ENCODE assay signal across 17 cellular contexts in genomic region chr1:188769936-188770335, GRCh38.
A peak's percentile ranks its signal among the peaks of the same experiment; 100 is the strongest.
DNase-seq lines count a peak whose midpoint lies in the region; FAIRE-seq and TF ChIP-seq lines count a peak whose summit lies in the region.
"Had no signal": no experiment of that assay in that cellular context is flagged by ENCODE, and none has a peak within 500 bp of the region (broad histone marks: within the 10 kb centered on the region; RNA-seq: fewer than 3 reads in every experiment).

No MANE protein-coding gene starts in this region.

- no peak overlapping the region for H3K27ac Mint-ChIP-seq in type B pancreatic cell
- H3K27ac Mint-ChIP-seq in activated CD4-positive, alpha-beta T cell treated with anti-CD3 and anti-CD28 coated beads, Interleukin-2, amount 10 ng/mL, durations not matched to agents 24 days and 14 days = no peak overlapping the region
- H3K27ac Mint-ChIP-seq: CD14-positive monocyte; CD4-positive, alpha-beta memory T cell had no signal

- H3K4me3 Mint-ChIP-seq in type B pancreatic cell = peak overlapping the region; percentile 29
- no peak overlapping the region for H3K4me3 Mint-ChIP-seq in activated CD4-positive, alpha-beta T cell treated with anti-CD3 and anti-CD28 coated beads, Interleukin-2, amount 10 ng/mL, durations not matched to agents 24 days and 14 days
- H3K4me3 Mint-ChIP-seq: CD14-positive monocyte had no signal

- peaks cover 5% of the 10 kb centered on the region for H3K36me3 Mint-ChIP-seq in type B pancreatic cell
- H3K36me3 Mint-ChIP-seq in activated CD4-positive, alpha-beta T cell treated with anti-CD3 and anti-CD28 coated beads, Interleukin-2, amount 10 ng/mL, durations not matched to agents 24 days and 14 days (ENCODE audit: low read depth) = no peaks in the 10 kb centered on the region
- H3K36me3 Mint-ChIP-seq: CD14-positive monocyte; CD4-positive, alpha-beta memory T cell had no signal

- FAIRE-seq in bronchial epithelial cell (lab: Jason Lieb, UNC) (no peak), kidney (lab: Jason Lieb, UNC) (no peak)
- FAIRE-seq: G401.6, GM12891, GM19239 had no signal

- H3K4me3 ChIP-seq in LNCaP clone FGC (ENCODE audit: low read depth, low read length) (no peak overlapping the region), bronchial epithelial cell (ENCODE audit: low read depth, low read length) (no peak overlapping the region), kidney (ENCODE audit: low read length in 2 of 2) (no peak overlapping the region)
- H3K4me3 ChIP-seq: BLaER1, GM23248, HAP-1 had no signal

- H3K9ac ChIP-seq in kidney (ENCODE audit: low read length in 2 of 2) = no peak overlapping the region
- H3K9ac ChIP-seq: BLaER1, GM23248 had no signal

- H3K4me1 Mint-ChIP-seq in type B pancreatic cell (ENCODE audit: unreplicated experiment) = no peaks in the 10 kb centered on the region
- H3K4me1 Mint-ChIP-seq in activated CD4-positive, alpha-beta T cell treated with anti-CD3 and anti-CD28 coated beads, Interleukin-2, amount 10 ng/mL, durations not matched to agents 24 days and 14 days = no peaks in the 10 kb centered on the region
- H3K4me1 Mint-ChIP-seq: CD14-positive monocyte; CD4-positive, alpha-beta memory T cell had no signal

- H3K36me3 ChIP-seq in bronchial epithelial cell (ENCODE audit: control insufficient read depth, insufficient read depth, low read length) = no peaks in the 10 kb centered on the region
- no peaks in the 10 kb centered on the region for H3K36me3 ChIP-seq in kidney (ENCODE audit: control insufficient read depth in 1 of 2, insufficient read depth in 2 of 2, low read length in 2 of 2)
- H3K36me3 ChIP-seq: BLaER1, HAP-1 had no signal

- intact Hi-C loops in activated CD4-positive, alpha-beta T cell treated with anti-CD3 and anti-CD28 coated beads, Interleukin-2, amount 10 ng/mL, durations not matched to agents 24 days and 14 days (cut with micrococcal nuclease) = no loop called here
- intact Hi-C loops in kidney (cut with DNase I) = no loop called here

- no peak overlapping the region for H3K27ac ChIP-seq in kidney (ENCODE audit: low read depth in 2 of 2, low read length in 2 of 2)
- H3K27ac ChIP-seq: BLaER1, GM23248 had no signal

- H3K27me3 Mint-ChIP-seq in type B pancreatic cell = no peaks in the 10 kb centered on the region
- H3K27me3 Mint-ChIP-seq in activated CD4-positive, alpha-beta T cell treated with anti-CD3 and anti-CD28 coated beads, Interleukin-2, amount 10 ng/mL, durations not matched to agents 24 days and 14 days = no peaks in the 10 kb centered on the region
- H3K27me3 Mint-ChIP-seq: CD4-positive, alpha-beta memory T cell had no signal

- H3K9me3 Mint-ChIP-seq in type B pancreatic cell = peaks cover 7% of the 10 kb centered on the region
- H3K9me3 Mint-ChIP-seq in activated CD4-positive, alpha-beta T cell treated with anti-CD3 and anti-CD28 coated beads, Interleukin-2, amount 10 ng/mL, durations not matched to agents 24 days and 14 days = peaks cover 13% of the 10 kb centered on the region

- H3K27me3 ChIP-seq in bronchial epithelial cell (ENCODE audit: control insufficient read depth, insufficient read depth, low read length) = no peaks in the 10 kb centered on the region
- H3K27me3 ChIP-seq: BLaER1 had no signal

- no peaks in the 10 kb centered on the region for H3K4me1 ChIP-seq in kidney (ENCODE audit: control insufficient read depth in 1 of 2, insufficient read depth in 1 of 2, low read depth in 1 of 2, low read length in 2 of 2)
- H3K4me1 ChIP-seq: BLaER1, HAP-1 had no signal

- peaks cover 0 to 3% of the 10 kb centered on the region in 2 donors for H3K9me3 ChIP-seq in kidney (ENCODE audit: control insufficient read depth in 1 of 2, low read length in 2 of 2)
- H3K9me3 ChIP-seq: HAP-1 had no signal

- DNase-seq in NCI-H510A treated with DMSO at 0.1 percent for 48 hours (lab: John Stamatoyannopoulos, UW) (peak; percentile 14), NCI-H510A (lab: John Stamatoyannopoulos, UW) (no peak), LNCaP clone FGC (ENCODE audit: low read depth) (peak; percentile 53), bronchial epithelial cell (ENCODE audit: low read depth) (peak; percentile 12), type B pancreatic cell (ENCODE audit: extremely low spot score, unreplicated experiment) (no peak), kidney (no peak), NCI-H524 treated with DMSO at 0.1 percent for 48 hours (lab: John Stamatoyannopoulos, UW) (no peak)
- no peak for DNase-seq in activated CD4-positive, alpha-beta T cell treated with anti-CD3 and anti-CD28 coated beads, Interleukin-2, amount 10 ng/mL, durations not matched to agents 24 days and 14 days
- DNase-seq: 8988T; CD4-positive, alpha-beta memory T cell; GM23248 had no signal

- TF ChIP-seq CTCF in LNCaP clone FGC (IDR thresholded peaks at IDR 0.05; ENCODE audit: control insufficient read depth, extremely low read depth, insufficient read depth) (no peak), bronchial epithelial cell (IDR thresholded peaks at IDR 0.05; ENCODE audit: insufficient read depth, low read length, severe bottlenecking) (no peak), type B pancreatic cell (conservative IDR thresholded peaks at IDR 0.05) (no peak), kidney (IDR thresholded peaks at IDR 0.05; ENCODE audit: borderline replicate concordance, extremely low read depth, insufficient read depth) (no peak)

Comparison
In these comparisons a context has a peak if more than half of its experiments do, and no peak if none do; other contexts are left out.
1. DNase-seq: peak in NCI-H510A treated with DMSO at 0.1 percent for 48 hours (single experiment), LNCaP clone FGC (single experiment) and bronchial epithelial cell (single experiment); none in NCI-H510A (single experiment), type B pancreatic cell (single experiment), activated CD4-positive, alpha-beta T cell treated with anti-CD3 and anti-CD28 coated beads, Interleukin-2, amount 10 ng/mL, durations not matched to agents 24 days and 14 days (single experiment), kidney (single experiment) and NCI-H524 treated with DMSO at 0.1 percent for 48 hours (single experiment).